8 cellular contexts compared by ENCODE assay signal in the genomic region with DNA sequence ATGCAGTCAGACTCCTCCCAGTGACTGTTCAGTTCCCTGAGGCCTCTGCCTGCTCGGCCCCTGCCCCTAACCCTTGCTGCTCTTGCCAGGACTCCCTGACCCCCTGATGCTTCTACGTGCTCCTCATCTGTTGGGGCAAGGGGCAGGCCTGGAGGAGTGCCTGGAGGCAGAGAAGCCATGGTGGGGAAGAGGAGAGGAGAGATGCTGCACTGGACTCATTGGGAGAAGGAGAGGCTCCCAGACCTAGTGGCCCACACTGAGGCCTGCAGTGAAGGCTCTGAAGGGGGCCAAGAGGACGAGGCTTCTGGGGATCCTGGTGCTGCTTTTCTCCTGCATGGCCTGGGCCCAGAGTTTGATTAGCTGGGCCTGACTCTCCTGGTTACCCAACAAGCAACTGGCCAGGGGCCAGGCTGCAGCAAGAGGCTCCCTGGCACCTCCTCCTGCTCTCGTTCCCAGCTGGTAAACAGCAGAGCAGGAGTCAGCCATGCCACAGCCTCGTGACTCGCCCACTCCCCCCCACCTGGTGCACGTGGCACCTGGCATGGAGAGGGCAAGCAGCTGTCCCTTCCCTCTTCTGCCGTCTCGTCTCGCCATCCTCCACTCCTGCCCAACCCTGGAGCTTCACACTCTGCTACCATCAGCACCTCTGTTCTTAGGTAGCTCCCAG. TPM values are rescaled to one million over a fixed set of nuclear protein-coding genes. Genes with fewer than 3 reads are reported as not detected.
DNase-seq lines count a peak whose midpoint lies in the region; TF ChIP-seq lines count a peak whose summit lies in the region.

No MANE protein-coding gene starts in this region.

- H3K36me3 Mint-ChIP-seq in neural crest cell (ENCODE audit: low read depth): no peaks in the 10 kb centered on the region
- peaks cover 5% of the 10 kb centered on the region for H3K36me3 Mint-ChIP-seq in type B pancreatic cell

- H3K27ac Mint-ChIP-seq in neural crest cell (ENCODE audit: unreplicated experiment) (peak overlapping the region; percentile 75), type B pancreatic cell (no peak overlapping the region)

- peaks cover 37% of the 10 kb centered on the region for H3K4me1 Mint-ChIP-seq in neural crest cell
- H3K4me1 Mint-ChIP-seq in type B pancreatic cell (ENCODE audit: unreplicated experiment): peaks cover 17% of the 10 kb centered on the region

- DNase-seq in COLO668 (lab: John Stamatoyannopoulos, UW; ENCODE audit: unreplicated experiment) (peak; percentile 61), NCI-H187 treated with DMSO at 0.1 percent for 48 hours (lab: John Stamatoyannopoulos, UW) (peak; percentile 48), cortex of kidney (lab: John Stamatoyannopoulos, UW) (peak; percentile 52), neural crest cell (ENCODE audit: low read depth, low spot score) (no peak), type B pancreatic cell (ENCODE audit: extremely low spot score, unreplicated experiment) (no peak), retina (no peak), SW 1271 (lab: John Stamatoyannopoulos, UW) (no peak)
- DNase-seq in activated CD8-positive, alpha-beta memory T cell treated with anti-CD3 and anti-CD28 coated beads, Interleukin-2, amount 50 U/mL, for 48 hours: no peak

- no peak overlapping the region for H3K4me3 Mint-ChIP-seq in neural crest cell
- H3K4me3 Mint-ChIP-seq in type B pancreatic cell: no peak overlapping the region

- H3K27me3 Mint-ChIP-seq in neural crest cell (ENCODE audit: low read depth): peaks cover 26% of the 10 kb centered on the region
- peaks cover 22% of the 10 kb centered on the region for H3K27me3 Mint-ChIP-seq in type B pancreatic cell

- no peaks in the 10 kb centered on the region for H3K9me3 Mint-ChIP-seq in neural crest cell
- no peaks in the 10 kb centered on the region for H3K9me3 Mint-ChIP-seq in type B pancreatic cell

- TF ChIP-seq CTCF in neural crest cell (conservative IDR thresholded peaks at IDR 0.05): no peak
- TF ChIP-seq CTCF in type B pancreatic cell (conservative IDR thresholded peaks at IDR 0.05): no peak

RNA-seq across cellular contexts. Expression of a gene that starts 0.8 kb away (rescaled TPM):
- 0.12 TPM in 1 of 2 replicates, not detected in the other for total RNA-seq in neural crest cell
- not detected in 2 replicates for total RNA-seq in type B pancreatic cell (ENCODE audit: low replicate concordance)

RNA-seq across cellular contexts. Expression of a gene that starts 7.2 kb away (rescaled TPM):
- 0.39 and 0.40 TPM in 2 replicates for total RNA-seq in neural crest cell
- total RNA-seq in type B pancreatic cell (ENCODE audit: low replicate concordance): 0.43 and 0.45 TPM in 2 replicates

RNA-seq across cellular contexts. Expression of a gene that starts 21.1 kb away (rescaled TPM):
- total RNA-seq in neural crest cell (not detected in 2 replicates), type B pancreatic cell (ENCODE audit: low replicate concordance) (not detected in 2 replicates)

RNA-seq across cellular contexts. Expression of a gene that starts 27.2 kb away (rescaled TPM):
- total RNA-seq in neural crest cell (not detected in 2 replicates), type B pancreatic cell (ENCODE audit: low replicate concordance) (not detected in 2 replicates)

RNA-seq across cellular contexts. Expression of a gene that starts 42.2 kb away (rescaled TPM):
- total RNA-seq in neural crest cell: 19.9 and 21.9 TPM in 2 replicates
- 8.9 and 10.0 TPM in 2 replicates for total RNA-seq in type B pancreatic cell (ENCODE audit: low replicate concordance)

Comparison
In these comparisons a context has a peak if more than half of its experiments do, and no peak if none do; other contexts are left out.
1. DNase-seq: peak in COLO668 (single experiment), NCI-H187 treated with DMSO at 0.1 percent for 48 hours (single experiment) and cortex of kidney (single experiment); none in neural crest cell (single experiment), type B pancreatic cell (single experiment), activated CD8-positive, alpha-beta memory T cell treated with anti-CD3 and anti-CD28 coated beads, Interleukin-2, amount 50 U/mL, for 48 hours (single experiment), retina (single experiment) and SW 1271 (0 of 2).